ENCODE assay signal across 14 cellular contexts in the genomic region with DNA sequence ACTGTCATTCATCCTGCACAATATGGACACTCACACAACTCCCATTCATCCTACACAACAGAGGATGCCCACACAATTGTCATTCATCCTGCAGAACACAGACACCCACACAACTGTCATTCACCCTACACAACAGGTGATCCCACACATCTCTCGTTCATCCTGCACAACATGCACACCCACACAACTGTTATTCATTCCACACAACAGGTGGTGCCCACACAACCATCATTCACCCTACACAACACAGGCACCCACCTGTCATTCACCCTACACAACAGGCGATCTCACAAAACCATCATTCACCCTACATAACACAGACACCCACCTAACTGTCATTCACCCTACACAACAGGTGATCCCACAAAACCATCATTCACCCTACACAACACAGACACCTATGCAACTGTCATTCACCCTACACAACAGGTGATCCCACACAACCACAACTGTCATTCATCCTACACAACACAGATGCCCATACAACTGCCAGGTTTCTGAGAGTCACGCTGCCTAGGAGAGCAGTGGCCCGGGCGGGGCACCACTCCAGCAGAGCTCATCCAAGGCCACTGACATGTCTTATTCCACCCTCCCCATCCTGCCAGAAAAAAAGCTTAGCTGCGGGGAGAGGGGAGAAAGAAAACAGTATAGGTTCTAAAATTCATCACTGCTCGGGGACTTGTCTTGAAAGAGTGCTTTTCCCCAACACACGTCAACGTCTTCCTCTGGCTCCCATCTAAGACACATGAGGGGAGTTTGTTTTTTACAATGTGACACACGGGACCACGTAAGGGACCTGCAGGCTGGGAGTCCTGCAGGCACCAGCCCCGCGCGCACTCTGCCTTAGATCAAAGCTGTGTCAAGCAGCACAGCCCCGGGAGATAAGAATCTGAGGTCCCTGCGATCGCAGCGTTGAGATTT. TPM values are rescaled to one million over a fixed set of nuclear protein-coding genes. Genes with fewer than 3 reads are reported as not detected.
DNase-seq lines count a peak whose midpoint lies in the region; ATAC-seq and TF ChIP-seq lines count a peak whose summit lies in the region.
"Had no signal": no experiment of that assay in that cellular context is flagged by ENCODE, and none has a peak within 500 bp of the region (broad histone marks: within the 10 kb centered on the region; RNA-seq: fewer than 3 reads in every experiment).

No MANE protein-coding gene starts in this region.

- no peak overlapping the region; a peak in 1 of 20 replicates for H3K4me3 ChIP-seq in BLaER1 treated with 17β-estradiol and CSF1 and Interleukin-3, amounts not matched to agents 10 nM and 100 nM
- peak overlapping the region; percentile 30 for H3K4me3 ChIP-seq in Jurkat, Clone E6-1 (ENCODE audit: low read length)

- CTCF ChIA-PET in activated CD8-positive, alpha-beta T cell treated with anti-CD3 and anti-CD28 coated beads for 36 hours (lab: Charles Lee): interaction anchor here (1.0 kb wide), 1 partner anchor 29 kb away, joined by 3 read pairs; no protein-coding TSS in a partner anchor

- H3K27ac ChIP-seq in BLaER1 treated with 17β-estradiol and CSF1 and Interleukin-3, amounts not matched to agents 10 nM and 100 nM: peak overlapping the region in 7 of 11 experiments; percentile 81 to 93 (median 91); a peak in 10 of 22 replicates

- no peak for ATAC-seq in activated CD8-positive, alpha-beta T cell treated with anti-CD3 and anti-CD28 coated beads for 36 hours
- no peak for ATAC-seq in GM19455 (IDR thresholded peaks at IDR 0.05; ENCODE audit: unreplicated experiment)
- ATAC-seq: HCT116 had no signal

- H3K4me2 ChIP-seq in BLaER1 treated with 17β-estradiol and CSF1 and Interleukin-3, amounts not matched to agents 10 nM and 100 nM: peak overlapping the region; percentile 90 to 99 (median 97)

- H3K4me3 Mint-ChIP-seq in activated CD8-positive, alpha-beta T cell treated with anti-CD3 and anti-CD28 coated beads for 36 hours: no peak overlapping the region
- H3K4me3 Mint-ChIP-seq in immature natural killer cell: no peak overlapping the region
- no peak overlapping the region for H3K4me3 Mint-ChIP-seq in CD14-positive monocyte
- H3K4me3 Mint-ChIP-seq: brain, memory B cell, type B pancreatic cell had no signal

- DNase-seq in Jurkat, Clone E6-1 (ENCODE audit: low read depth, low spot score): peak; percentile 71
- peak; percentile 50 for DNase-seq in activated CD8-positive, alpha-beta T cell treated with anti-CD3 and anti-CD28 coated beads for 36 hours
- peak; percentile 58 to 67 (median 63) for DNase-seq in immature natural killer cell
- DNase-seq in NCI-H446 (lab: John Stamatoyannopoulos, UW): no peak
- DNase-seq in GM03348 (ENCODE audit: low spot score): no peak
- DNase-seq in CD14-positive monocyte (ENCODE audit: low spot score): no peak
- DNase-seq: hypothalamus, NCI-H226 had no signal

- peak overlapping the region in 8 of 11 experiments; percentile 2 to 86 (median 32); a peak in 11 of 22 replicates for H3K9ac ChIP-seq in BLaER1 treated with 17β-estradiol and CSF1 and Interleukin-3, amounts not matched to agents 10 nM and 100 nM

- peaks cover 20 to 49% (median 29%) of the 10 kb centered on the region in 11 experiments for H3K27me3 ChIP-seq in BLaER1 treated with 17β-estradiol and CSF1 and Interleukin-3, amounts not matched to agents 10 nM and 100 nM

- POLR2A ChIA-PET in activated CD8-positive, alpha-beta T cell treated with anti-CD3 and anti-CD28 coated beads for 36 hours (lab: Charles Lee): interaction anchor here (1.1 to 3.7 kb wide), 3 partner anchors 38 to 80 kb away, joined by 3 to 12 read pairs (median 5); no protein-coding TSS in a partner anchor

- peaks cover 93 to 100% (median 96%) of the 10 kb centered on the region in 10 experiments for H3K4me1 ChIP-seq in BLaER1 treated with 17β-estradiol and CSF1 and Interleukin-3, amounts not matched to agents 10 nM and 100 nM

- peaks cover 37% of the 10 kb centered on the region for H3K4me1 Mint-ChIP-seq in activated CD8-positive, alpha-beta T cell treated with anti-CD3 and anti-CD28 coated beads for 36 hours (ENCODE audit: low read depth)
- H3K4me1 Mint-ChIP-seq in immature natural killer cell (peaks cover 8 to 35% of the 10 kb centered on the region in 2 donors), CD14-positive monocyte (peaks cover 39% of the 10 kb centered on the region)

- peaks cover 20% of the 10 kb centered on the region for H3K27me3 Mint-ChIP-seq in activated CD8-positive, alpha-beta T cell treated with anti-CD3 and anti-CD28 coated beads for 36 hours
- H3K27me3 Mint-ChIP-seq in immature natural killer cell (ENCODE audit: low read depth in 3 of 3) (peaks cover 21 to 27% (median 22%) of the 10 kb centered on the region in 3 donors), CD14-positive monocyte (ENCODE audit: low read depth in 3 of 3) (peaks cover 0 to 1% (median 0%) of the 10 kb centered on the region in 3 donors)
- H3K27me3 Mint-ChIP-seq: brain, memory B cell, type B pancreatic cell had no signal

- H3K9me3 Mint-ChIP-seq in activated CD8-positive, alpha-beta T cell treated with anti-CD3 and anti-CD28 coated beads for 36 hours: no peaks in the 10 kb centered on the region
- no peaks in the 10 kb centered on the region for H3K9me3 Mint-ChIP-seq in immature natural killer cell
- H3K9me3 Mint-ChIP-seq in CD14-positive monocyte: peaks cover 0 to 2% (median 0%) of the 10 kb centered on the region in 7 donors
- H3K9me3 Mint-ChIP-seq: brain, memory B cell, type B pancreatic cell had no signal

- H3K36me3 ChIP-seq in BLaER1 treated with 17β-estradiol and CSF1 and Interleukin-3, amounts not matched to agents 10 nM and 100 nM: peaks cover 0 to 14% (median 7%) of the 10 kb centered on the region in 11 experiments; a peak in 7 of 22 replicates

- no peaks in the 10 kb centered on the region for H3K9me3 ChIP-seq in BLaER1 treated with 17β-estradiol and CSF1 and Interleukin-3, amounts not matched to agents 10 nM and 100 nM (replicated peaks in 1 of 11)

- H4K20me1 ChIP-seq in BLaER1 treated with 17β-estradiol and CSF1 and Interleukin-3, amounts not matched to agents 10 nM and 100 nM: peaks cover 0 to 90% (median 8%) of the 10 kb centered on the region in 11 experiments; a peak in 11 of 22 replicates

- intact Hi-C loops in activated CD8-positive, alpha-beta T cell treated with anti-CD3 and anti-CD28 coated beads for 36 hours (cut with micrococcal nuclease): no loop called here
- intact Hi-C loops in CD14-positive monocyte (cut with micrococcal nuclease): loop anchor here in 1 of 2 donors (2.0 kb wide), 1 partner anchor 38 kb away; no protein-coding TSS in a partner anchor

- no peak overlapping the region for H3K27ac Mint-ChIP-seq in activated CD8-positive, alpha-beta T cell treated with anti-CD3 and anti-CD28 coated beads for 36 hours
- H3K27ac Mint-ChIP-seq in immature natural killer cell (no peak overlapping the region), CD14-positive monocyte (no peak overlapping the region)
- H3K27ac Mint-ChIP-seq: brain, memory B cell, type B pancreatic cell had no signal

- peaks cover 3% of the 10 kb centered on the region for H3K36me3 Mint-ChIP-seq in activated CD8-positive, alpha-beta T cell treated with anti-CD3 and anti-CD28 coated beads for 36 hours (ENCODE audit: low read depth)
- H3K36me3 Mint-ChIP-seq in immature natural killer cell: no peaks in the 10 kb centered on the region
- H3K36me3 Mint-ChIP-seq in CD14-positive monocyte: peaks cover 12 to 16% of the 10 kb centered on the region in 2 donors

- TF ChIP-seq CTCF in activated CD8-positive, alpha-beta T cell treated with anti-CD3 and anti-CD28 coated beads for 36 hours (IDR thresholded peaks at IDR 0.05): no peak
- no peak for TF ChIP-seq CTCF in CD14-positive monocyte (IDR thresholded peaks at IDR 0.05)

RNA-seq across cellular contexts. Expression of a gene that starts 44.0 kb away (rescaled TPM):
- polyA plus RNA-seq in Jurkat, Clone E6-1 (2012; ENCODE audit: insufficient read depth, insufficient read length): 22.6 TPM
- 1 to 10 TPM in 1 of 2 experiments, under 1 TPM in 1; 0.94 to 1.0 TPM for total RNA-seq in activated CD8-positive, alpha-beta T cell treated with anti-CD3 and anti-CD28 coated beads for 36 hours
- 100 to 1,000 TPM in 1 of 3 donors, 10 to 100 TPM in 2; 55.0 to 102 (median 91.0) TPM for polyA plus RNA-seq in immature natural killer cell
- polyA plus RNA-seq in CD14-positive monocyte: 10 to 100 TPM; 34.0 to 51.4 TPM

Comparison
In these comparisons a context has a peak if more than half of its experiments do, and no peak if none do; other contexts are left out.
1. DNase-seq: peak in Jurkat, Clone E6-1 (single experiment), activated CD8-positive, alpha-beta T cell treated with anti-CD3 and anti-CD28 coated beads for 36 hours (single experiment) and immature natural killer cell (3 of 3); none in NCI-H446 (0 of 2), GM03348 (single experiment) and CD14-positive monocyte (single experiment).